Comparison of ENCODE assay signal across 28 cellular contexts in the genomic region with DNA sequence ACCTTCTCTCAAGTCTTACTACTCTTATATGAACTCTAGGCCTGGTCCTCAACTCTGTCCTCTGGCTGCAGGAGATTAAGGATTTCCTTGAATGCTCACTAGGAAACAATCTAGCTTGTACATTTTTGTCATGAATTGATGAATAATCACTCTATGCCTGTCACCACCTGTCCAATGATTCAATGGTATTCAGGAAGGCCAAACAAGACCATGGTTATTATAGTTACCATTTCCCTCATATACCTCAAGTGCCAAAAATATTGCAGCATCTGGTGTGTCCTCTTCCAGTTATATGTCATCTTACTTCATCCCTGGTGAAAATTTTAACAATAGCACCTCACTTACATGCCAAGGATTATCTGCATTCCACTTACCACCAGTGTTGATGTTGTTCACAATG.
"Had no signal": no experiment of that assay in that cellular context is flagged by ENCODE, and none has a peak within 500 bp of the region (broad histone marks: within the 10 kb centered on the region; RNA-seq: fewer than 3 reads in every experiment).

No MANE protein-coding gene starts in this region.

- H3K9ac ChIP-seq: parathyroid adenoma had no signal

- H3K27me3 ChIP-seq: esophagus muscularis mucosa, gastrocnemius medialis, spleen, tibial nerve had no signal

- H3K9me3 ChIP-seq: gastrocnemius medialis, psoas muscle had no signal

- H2AFZ ChIP-seq: parathyroid adenoma had no signal

- FAIRE-seq: colon, kidney had no signal

- H3K27ac Mint-ChIP-seq: activated B cell treated with CpG ODN at 0.5 μM for 24 hours; activated CD8-positive, alpha-beta T cell treated with anti-CD3 and anti-CD28 coated beads for 36 hours; activated naive CD4-positive, alpha-beta T cell treated with anti-CD3 and anti-CD28 coated beads, Interleukin-2, amount 50 U/mL, for 24 hours; activated naive CD8-positive, alpha-beta T cell treated with anti-CD3 and anti-CD28 coated beads, Interleukin-2, amount 50 U/mL, for 24 hours; activated T-helper 17 cell treated with anti-CD3 and anti-CD28 coated beads, Interleukin-2, amount 50 U/mL, for 72 hours; memory B cell; T-helper 2 cell treated with Interferon-gamma antibody and Interleukin-4, amounts not matched to agents 5 μg/mL and 100 μg/mL, for 36 hours had no signal

- H3K4me1 Mint-ChIP-seq: activated B cell treated with CpG ODN at 0.5 μM for 24 hours; activated naive CD4-positive, alpha-beta T cell treated with anti-CD3 and anti-CD28 coated beads, Interleukin-2, amount 50 U/mL, for 24 hours; activated naive CD8-positive, alpha-beta T cell treated with anti-CD3 and anti-CD28 coated beads, Interleukin-2, amount 50 U/mL, for 24 hours; activated T-helper 17 cell treated with anti-CD3 and anti-CD28 coated beads, Interleukin-2, amount 50 U/mL, for 72 hours; memory B cell; naive thymus-derived CD8-positive, alpha-beta T cell had no signal

- H3K4me1 ChIP-seq: esophagus muscularis mucosa, gastrocnemius medialis, parathyroid adenoma, psoas muscle, spleen, tibial nerve had no signal

- DNase-seq: activated B cell treated with CpG ODN at 0.5 μM for 24 hours; activated CD4-positive, alpha-beta T cell treated with anti-CD3 and anti-CD28 coated beads, Interleukin-2, amount 50 U/mL, for 1 hour; activated CD8-positive, alpha-beta T cell treated with anti-CD3 and anti-CD28 coated beads for 36 hours; activated naive CD8-positive, alpha-beta T cell treated with anti-CD3 and anti-CD28 coated beads, Interleukin-2, amount 50 U/mL, for 24 hours; activated T-cell treated with anti-CD3 and anti-CD28 coated beads, Interleukin-2, amount 50 U/mL, for 4 hours; amygdala; dorsolateral prefrontal cortex; effector memory CD4-positive, alpha-beta T cell; gastrocnemius medialis; glutamatergic neuron; hippocampal formation; kidney; midbrain; naive thymus-derived CD8-positive, alpha-beta T cell; nucleus accumbens; psoas muscle; spleen; stimulated activated naive CD4-positive, alpha-beta T cell treated with Interleukin-2 at 50 U/mL for 16 hours; T-helper 1 cell had no signal

- H3K27ac ChIP-seq: dorsolateral prefrontal cortex, esophagus muscularis mucosa, gastrocnemius medialis, parathyroid adenoma, psoas muscle, tibial nerve had no signal

- H3K79me2 ChIP-seq: parathyroid adenoma had no signal

- H3K36me3 ChIP-seq: esophagus muscularis mucosa, gastrocnemius medialis, spleen, tibial nerve had no signal

- ATAC-seq: activated CD8-positive, alpha-beta T cell treated with anti-CD3 and anti-CD28 coated beads for 36 hours; activated naive CD8-positive, alpha-beta T cell treated with anti-CD3 and anti-CD28 coated beads, Interleukin-2, amount 50 U/mL, for 24 hours; activated T-cell treated with anti-CD3 and anti-CD28 coated beads, Interleukin-2, amount 50 U/mL, for 4 hours; activated T-helper 17 cell treated with anti-CD3 and anti-CD28 coated beads, Interleukin-2, amount 50 U/mL, for 72 hours; gastrocnemius medialis; naive thymus-derived CD8-positive, alpha-beta T cell; psoas muscle had no signal

- H3K4me3 Mint-ChIP-seq: activated B cell treated with CpG ODN at 0.5 μM for 24 hours; activated CD8-positive, alpha-beta T cell treated with anti-CD3 and anti-CD28 coated beads for 36 hours; activated naive CD4-positive, alpha-beta T cell treated with anti-CD3 and anti-CD28 coated beads, Interleukin-2, amount 50 U/mL, for 24 hours; activated naive CD8-positive, alpha-beta T cell treated with anti-CD3 and anti-CD28 coated beads, Interleukin-2, amount 50 U/mL, for 24 hours; activated T-cell treated with anti-CD3 and anti-CD28 coated beads, Interleukin-2, amount 50 U/mL, for 4 hours; activated T-helper 17 cell treated with anti-CD3 and anti-CD28 coated beads, Interleukin-2, amount 50 U/mL, for 72 hours; memory B cell; naive thymus-derived CD8-positive, alpha-beta T cell; neural crest cell; T-helper 2 cell treated with Interferon-gamma antibody and Interleukin-4, amounts not matched to agents 5 μg/mL and 100 μg/mL, for 36 hours had no signal

- H3K4me3 ChIP-seq: dorsolateral prefrontal cortex, esophagus muscularis mucosa, gastrocnemius medialis, psoas muscle, spleen, tibial nerve had no signal

- H3K27me3 Mint-ChIP-seq: activated B cell treated with CpG ODN at 0.5 μM for 24 hours; activated naive CD4-positive, alpha-beta T cell treated with anti-CD3 and anti-CD28 coated beads, Interleukin-2, amount 50 U/mL, for 24 hours had no signal
